In the genomic region with DNA sequence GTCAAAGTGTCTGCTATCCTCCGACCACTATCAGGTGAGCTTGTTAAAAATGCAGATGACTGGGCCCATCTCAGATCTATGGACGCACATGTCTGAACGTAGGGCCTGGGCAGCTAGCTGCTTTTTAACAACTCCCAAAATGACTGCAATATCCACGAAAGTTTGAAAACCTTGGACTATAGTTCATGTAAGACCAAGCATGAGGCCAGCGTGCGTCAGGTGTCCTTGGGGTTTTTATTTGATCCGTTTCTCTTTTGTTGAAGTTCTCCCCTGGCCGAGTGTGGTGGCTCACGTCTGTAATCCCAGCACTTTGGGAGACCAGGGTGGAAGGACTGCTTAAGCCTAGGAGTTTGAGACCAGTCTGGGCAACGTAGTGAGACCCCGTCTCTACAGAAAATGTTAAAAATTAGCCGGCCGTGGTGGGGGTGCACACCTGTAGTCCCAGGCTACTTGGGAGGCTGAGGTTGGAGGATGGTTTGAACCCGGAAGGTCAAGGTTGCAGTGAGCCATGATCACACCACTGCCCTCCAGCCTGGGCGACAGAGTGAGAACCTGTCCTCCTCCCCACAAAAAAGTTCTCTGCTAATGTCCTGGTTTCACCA, we compare ENCODE assay signal across 6 cellular contexts. TPM values are rescaled to one million over a fixed set of nuclear protein-coding genes. Genes with fewer than 3 reads are reported as not detected.
"Had no signal": no experiment of that assay in that cellular context is flagged by ENCODE, and none has a peak within 500 bp of the region (broad histone marks: within the 10 kb centered on the region; RNA-seq: fewer than 3 reads in every experiment).

No MANE protein-coding gene starts in this region.

- H3K4me3 ChIP-seq: GM23338 had no signal

- H3K4me2 ChIP-seq: GM23338 had no signal

- H3K9me3 Mint-ChIP-seq: H9, IgD-negative memory B cell had no signal

- H3K4me3 Mint-ChIP-seq: GM23338, H9, IgD-negative memory B cell had no signal

- ATAC-seq: GM23338 had no signal

- H3K27ac Mint-ChIP-seq: GM23338, IgD-negative memory B cell had no signal

- DNase-seq: H9, HCEC 1CT, KBM-7 had no signal

- H3K27me3 Mint-ChIP-seq: IgD-negative memory B cell had no signal

- H2AFZ ChIP-seq: GM23338 had no signal

RNA-seq across cellular contexts. Expression of a gene that starts 9.5 kb away (rescaled TPM):
- total RNA-seq: HT-29 had no signal

RNA-seq across cellular contexts. Expression of a gene that starts 14.7 kb away (rescaled TPM):
- total RNA-seq: HT-29 had no signal
